Comparison of ENCODE assay signal across 1 cellular context in genomic region chr2:110068153-110068552, GRCh38. TPM values are rescaled to one million over a fixed set of nuclear protein-coding genes. Genes with fewer than 3 reads are reported as not detected.
"Had no signal": no experiment of that assay in that cellular context is flagged by ENCODE, and none has a peak within 500 bp of the region (broad histone marks: within the 10 kb centered on the region; RNA-seq: fewer than 3 reads in every experiment).

No MANE protein-coding gene starts in this region.

RNA-seq across cellular contexts. Expression of gene MALL, which starts 47.5 kb away (rescaled TPM):
- polyA plus RNA-seq: immature natural killer cell had no signal
